ENCODE assay signal across 9 cellular contexts in the genomic region with DNA sequence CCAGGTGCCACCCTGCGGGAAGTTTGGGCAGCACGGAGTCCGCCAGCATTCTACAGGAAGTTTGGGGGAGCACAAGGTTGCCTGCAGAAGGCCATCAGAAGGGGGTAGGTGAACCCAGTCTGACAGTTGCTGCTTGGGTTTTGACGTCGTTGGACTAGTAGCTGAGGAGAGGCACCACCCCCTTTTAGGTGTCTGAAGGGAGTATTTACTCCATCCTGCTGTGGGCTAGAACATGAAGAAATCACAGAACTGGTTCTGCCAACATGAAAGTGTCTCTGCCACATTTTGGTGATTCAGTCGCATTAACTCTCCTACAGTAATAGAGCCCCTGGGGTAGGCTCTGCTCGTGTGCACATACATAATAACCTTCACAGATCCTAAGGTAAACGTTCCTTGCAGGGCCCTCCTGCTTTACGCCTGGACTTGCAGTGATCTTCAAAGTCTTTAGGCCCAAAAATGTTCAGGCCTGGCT. TPM values are rescaled to one million over a fixed set of nuclear protein-coding genes. Genes with fewer than 3 reads are reported as not detected.
DNase-seq lines count a peak whose midpoint lies in the region; ATAC-seq, FAIRE-seq and TF ChIP-seq lines count a peak whose summit lies in the region.
"Had no signal": no experiment of that assay in that cellular context is flagged by ENCODE, and none has a peak within 500 bp of the region (broad histone marks: within the 10 kb centered on the region; RNA-seq: fewer than 3 reads in every experiment).

No MANE protein-coding gene starts in this region.

- H2BK20ac ChIP-seq in IMR-90 (ENCODE audit: low read depth, low read length), result no peak overlapping the region

- H3K27me3 ChIP-seq in IMR-90 (ENCODE audit: control insufficient read depth, insufficient read depth, low read length) (peaks cover 60% of the 10 kb centered on the region), dorsolateral prefrontal cortex (peaks cover 0 to 40% (median 18%) of the 10 kb centered on the region in 45 donors), tibial nerve (peaks cover 0 to 37% of the 10 kb centered on the region in 2 donors)

- BruUV-seq in IMR-90 (replicated peaks; lab: Mats Ljungman, UMichigan), result no TSS peak

- H3K27ac ChIP-seq in IMR-90 (ENCODE audit: insufficient read depth, low read length) (no peak overlapping the region), dorsolateral prefrontal cortex (peak overlapping the region in 31 of 59 donors; percentile 6 to 81 (median 63)), mesodermal cell (ENCODE audit: low read depth, low read length, severe bottlenecking) (no peak overlapping the region), substantia nigra (ENCODE audit: low read depth, low read length, poor library complexity, severe bottlenecking) (peak overlapping the region; percentile 4), tibial nerve (peak overlapping the region in 1 of 4 donors; percentile 32)

- H3K9me1 ChIP-seq in IMR-90 (ENCODE audit: insufficient read depth, low read length), result no peaks in the 10 kb centered on the region

- H3K14ac ChIP-seq in IMR-90 (replicated peaks; ENCODE audit: low read depth, low read length), result no peak overlapping the region

- no peak overlapping the region for H3K4me2 ChIP-seq in IMR-90 (ENCODE audit: low read depth, low read length)

- peak overlapping the region; percentile 24 for H2AFZ ChIP-seq in IMR-90 (replicated peaks; ENCODE audit: low read length, poor library complexity)

- no peak overlapping the region for H2BK120ac ChIP-seq in IMR-90 (ENCODE audit: low read depth, low read length)

- H3K56ac ChIP-seq in IMR-90 (ENCODE audit: extremely low read depth, insufficient read depth, low read length), result no peak overlapping the region

- WGBS in IMR-90 (ENCODE audit: extremely low coverage in 2 of 2, insufficient read length in 1 of 2), 2 experiments, result 48% methylated on average over 3 of the region's 9 CpGs; no CpG with 5 or more reads in 1 of the 2 experiments
- 42 to 52% methylated on average over 6 to 7 of the region's 9 CpGs for WGBS in mesodermal cell (ENCODE audit: insufficient coverage in 2 of 2), 2 experiments
- 66 to 70% methylated on average over 9 of the region's 9 CpGs for WGBS in tibial nerve, 2 donors

- intact Hi-C loops in IMR-90 (cut with micrococcal nuclease), result loop anchor here (2.0 kb wide), 1 partner anchor 30 kb away; no protein-coding TSS in a partner anchor
- intact Hi-C loops in dorsolateral prefrontal cortex (cut with DNase I), result loop anchor here in 1 of 2 donors (10.0 kb wide), 1 partner anchor 146 kb away; no protein-coding TSS in a partner anchor

- in situ Hi-C loops in IMR-90 (cut with MboI; ENCODE audit: low sequenced_read_pairs), result no loop called here

- FAIRE-seq in GM19239 (lab: Jason Lieb, UNC), result no peak

- TF ChIP-seq CTCF in IMR-90 (conservative IDR thresholded peaks at IDR 0.05; ENCODE audit: low read depth, low read length) (no peak), dorsolateral prefrontal cortex (IDR thresholded peaks at IDR 0.05 in 54 of 56, conservative IDR thresholded peaks at IDR 0.05 in 2 of 56; ENCODE audit: low read depth in 1 of 56, partially characterized antibody in 56 of 56) (no peak), tibial nerve (IDR thresholded peaks at IDR 0.05) (no peak)

- no peaks in the 10 kb centered on the region for H4K20me1 ChIP-seq in IMR-90 (ENCODE audit: insufficient read depth, low read length)

- dilution Hi-C loops in IMR-90 (cut with HindIII; ENCODE audit: low sequenced_read_pairs, unreplicated experiment), result no loop called here

- no peak for TF ChIP-seq POLR2A in IMR-90 (IDR thresholded peaks at IDR 0.05; ENCODE audit: low read depth, low read length)
- no peak for TF ChIP-seq POLR2A in tibial nerve (IDR thresholded peaks at IDR 0.05)

- H3K4me3 ChIP-seq in IMR-90 (ENCODE audit: insufficient read depth, low read depth, low read length) (no peak overlapping the region), dorsolateral prefrontal cortex (peak overlapping the region in 45 of 59 donors; percentile 47 to 74 (median 62)), mesodermal cell (ENCODE audit: extremely low read depth, insufficient read depth, low read length, poor library complexity, severe bottlenecking) (peak overlapping the region; percentile 45), tibial nerve (peak overlapping the region in 2 of 4 donors; percentile 47 to 56)

- H4K91ac ChIP-seq in IMR-90 (ENCODE audit: insufficient read depth, low read depth, low read length), result no peak overlapping the region

- no peak for TF ChIP-seq EP300 in tibial nerve (IDR thresholded peaks at IDR 0.05)

- peaks cover 7% of the 10 kb centered on the region; the same call in 1 of the 2 replicates for H3K9me3 ChIP-seq in IMR-90 (ENCODE audit: control insufficient read depth, insufficient read depth, low read length)
- no peaks in the 10 kb centered on the region for H3K9me3 ChIP-seq in mesodermal cell (ENCODE audit: control insufficient read depth, low read length)
- H3K9me3 ChIP-seq in tibial nerve, result no peaks in the 10 kb centered on the region

- no peak overlapping the region for H4K5ac ChIP-seq in IMR-90 (ENCODE audit: low read depth, low read length)

- no peak overlapping the region for H2BK5ac ChIP-seq in IMR-90 (ENCODE audit: low read depth, low read length, poor library complexity, severe bottlenecking)

- no peak overlapping the region for H2AK9ac ChIP-seq in IMR-90 (replicated peaks; ENCODE audit: low read depth, low read length, poor library complexity)

- H3K4ac ChIP-seq in IMR-90 (ENCODE audit: low read depth, low read length), result no peak overlapping the region

- ATAC-seq in IMR-90 (ENCODE audit: low read depth) (no peak), HG03460 (IDR thresholded peaks at IDR 0.05; ENCODE audit: unreplicated experiment) (no peak)

- POLR2A ChIA-PET in IMR-90 (lab: Charles Lee; ENCODE audit: unreplicated experiment), result no interaction called here

- H3K18ac ChIP-seq in IMR-90 (ENCODE audit: low read depth, low read length), result no peak overlapping the region

- CTCF ChIA-PET in IMR-90 (lab: Yijun Ruan, JAX), result no interaction called here

- H3K79me1 ChIP-seq in IMR-90 (ENCODE audit: low read depth in 1 of 2, low read length in 2 of 2), result no peaks in the 10 kb centered on the region

- H3K36me3 ChIP-seq in IMR-90 (ENCODE audit: control insufficient read depth, insufficient read depth, low read length) (no peaks in the 10 kb centered on the region), mesodermal cell (ENCODE audit: control insufficient read depth, insufficient read depth, low read length) (no peaks in the 10 kb centered on the region), tibial nerve (no peaks in the 10 kb centered on the region)

- no peak overlapping the region for H2BK15ac ChIP-seq in IMR-90 (ENCODE audit: low read depth, low read length)

- H3K4me1 ChIP-seq in IMR-90 (ENCODE audit: control insufficient read depth, insufficient read depth, low read length) (peaks cover 7% of the 10 kb centered on the region), mesodermal cell (ENCODE audit: control insufficient read depth, insufficient read depth, low read length, poor library complexity, severe bottlenecking) (no peaks in the 10 kb centered on the region), tibial nerve (peaks cover 0 to 36% (median 14%) of the 10 kb centered on the region in 4 donors)

- TF ChIP-seq RAD21 in IMR-90 (IDR thresholded peaks at IDR 0.05; ENCODE audit: low read length), result no peak

- H2AK5ac ChIP-seq in IMR-90 (ENCODE audit: low read depth, low read length), result no peak overlapping the region

- H3K9ac ChIP-seq in IMR-90 (ENCODE audit: low read depth, low read length), result no peak overlapping the region

- H4K8ac ChIP-seq in IMR-90 (ENCODE audit: low read depth in 2 of 2, low read length in 2 of 2), result no peak overlapping the region

- DNase-seq in IMR-90 (no peak), dorsolateral prefrontal cortex (no peak), substantia nigra (lab: John Stamatoyannopoulos, UW) (no peak), RKO (ENCODE audit: low spot score) (no peak), tibial nerve (ENCODE audit: low spot score in 2 of 2) (no peak), GM19239 (ENCODE audit: insufficient read length, low spot score) (no peak)
- DNase-seq: activated naive CD4-positive, alpha-beta T cell treated with anti-CD3 and anti-CD28 coated beads for 36 hours had no signal

- H3K23ac ChIP-seq in IMR-90 (ENCODE audit: low read depth, low read length), result no peak overlapping the region

TF ChIP-seq in IMR-90, 13 proteins besides CTCF, POLR2A, EP300 and RAD21:
- no peak for TF ChIP-seq RCOR1 (IDR thresholded peaks at IDR 0.05; ENCODE audit: insufficient replicate concordance, low read length)
- TF ChIP-seq MAFK (IDR thresholded peaks at IDR 0.05; ENCODE audit: low read depth, low read length), result no peak

RNA-seq across cellular contexts. Expression of a gene that starts 0.9 kb away (rescaled TPM):
- total RNA-seq in IMR-90 (2012; rRNA removed) (under 0.01 TPM in 2 replicates), dorsolateral prefrontal cortex (100 to 1,000 TPM in 1 of 120 experiments, 10 to 100 TPM in 118, 1 to 10 TPM in 1; 9.8 to 122 (median 34.1) TPM), tibial nerve (1 to 10 TPM; 1.2 to 2.8 (median 2.4) TPM)
- 0.04 and 0.09 TPM in 2 replicates for polyA plus RNA-seq in IMR-90 (2012; rRNA removed)
- polyA plus RNA-seq in IMR-90 (2012; cell fraction: cytosol; rRNA removed), result 0.06 and 0.10 TPM in 2 replicates
- 0.01 and 0.02 TPM in 2 replicates for polyA plus RNA-seq in IMR-90 (2012; cell fraction: nucleus; rRNA removed; ENCODE audit: low replicate concordance)
- polyA plus RNA-seq in mesodermal cell (2013, experiment 1 of 2), result 15.1 TPM
- 12.8 TPM for polyA plus RNA-seq in mesodermal cell (2013, experiment 2 of 2)
- total RNA-seq: activated naive CD4-positive, alpha-beta T cell treated with anti-CD3 and anti-CD28 coated beads for 36 hours had no signal

Comparison
In these comparisons a context has a peak if more than half of its experiments do, and no peak if none do; other contexts are left out.
1. H3K27ac ChIP-seq: peak in dorsolateral prefrontal cortex (31 of 59) and substantia nigra (single experiment); none in IMR-90 (single experiment) and mesodermal cell (single experiment).